Comparison of ENCODE assay signal across 1 cellular context in the genomic region with DNA sequence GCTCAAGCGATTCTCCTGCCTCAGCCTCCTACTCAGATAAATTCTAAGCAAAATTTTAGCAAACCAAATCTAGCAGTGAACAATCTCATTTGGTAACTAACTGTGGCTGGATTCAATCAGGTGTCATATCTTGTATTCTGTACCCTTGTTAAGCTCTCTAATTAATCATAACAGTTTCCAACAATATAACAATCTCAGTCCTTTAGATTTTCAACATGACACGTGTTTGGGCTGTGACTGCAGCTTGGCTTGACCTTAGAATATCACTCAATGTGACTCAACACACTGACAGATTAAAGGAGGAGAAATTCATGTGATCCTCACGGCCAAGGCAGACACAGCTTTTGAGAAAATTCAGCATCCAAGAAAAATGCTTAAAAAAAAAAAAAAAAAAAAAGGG.
TF ChIP-seq lines count a peak whose summit lies in the region.

No MANE protein-coding gene starts in this region.

TF ChIP-seq in HepG2, 621 proteins besides CTCF, POLR2A, EP300 and RAD21 (continued from another document):
- TF ChIP-seq ASH2L (IDR thresholded peaks at IDR 0.05; ENCODE audit: insufficient read length, low read depth, low read length) = no peak
- TF ChIP-seq, protein P1, sequence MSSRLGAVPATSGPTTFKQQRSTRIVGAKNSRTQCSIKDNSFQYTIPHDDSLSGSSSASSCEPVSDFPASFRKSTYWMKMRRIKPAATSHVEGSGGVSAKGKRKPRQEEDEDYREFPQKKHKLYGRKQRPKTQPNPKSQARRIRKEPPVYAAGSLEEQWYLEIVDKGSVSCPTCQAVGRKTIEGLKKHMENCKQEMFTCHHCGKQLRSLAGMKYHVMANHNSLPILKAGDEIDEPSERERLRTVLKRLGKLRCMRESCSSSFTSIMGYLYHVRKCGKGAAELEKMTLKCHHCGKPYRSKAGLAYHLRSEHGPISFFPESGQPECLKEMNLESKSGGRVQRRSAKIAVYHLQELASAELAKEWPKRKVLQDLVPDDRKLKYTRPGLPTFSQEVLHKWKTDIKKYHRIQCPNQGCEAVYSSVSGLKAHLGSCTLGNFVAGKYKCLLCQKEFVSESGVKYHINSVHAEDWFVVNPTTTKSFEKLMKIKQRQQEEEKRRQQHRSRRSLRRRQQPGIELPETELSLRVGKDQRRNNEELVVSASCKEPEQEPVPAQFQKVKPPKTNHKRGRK (CRISPR knock-in tag; IDR thresholded peaks at IDR 0.05) = no peak
- TF ChIP-seq PAWR (CRISPR knock-in tag; IDR thresholded peaks at IDR 0.05; ENCODE audit: borderline replicate concordance) = no peak
- TF ChIP-seq, protein P2, sequence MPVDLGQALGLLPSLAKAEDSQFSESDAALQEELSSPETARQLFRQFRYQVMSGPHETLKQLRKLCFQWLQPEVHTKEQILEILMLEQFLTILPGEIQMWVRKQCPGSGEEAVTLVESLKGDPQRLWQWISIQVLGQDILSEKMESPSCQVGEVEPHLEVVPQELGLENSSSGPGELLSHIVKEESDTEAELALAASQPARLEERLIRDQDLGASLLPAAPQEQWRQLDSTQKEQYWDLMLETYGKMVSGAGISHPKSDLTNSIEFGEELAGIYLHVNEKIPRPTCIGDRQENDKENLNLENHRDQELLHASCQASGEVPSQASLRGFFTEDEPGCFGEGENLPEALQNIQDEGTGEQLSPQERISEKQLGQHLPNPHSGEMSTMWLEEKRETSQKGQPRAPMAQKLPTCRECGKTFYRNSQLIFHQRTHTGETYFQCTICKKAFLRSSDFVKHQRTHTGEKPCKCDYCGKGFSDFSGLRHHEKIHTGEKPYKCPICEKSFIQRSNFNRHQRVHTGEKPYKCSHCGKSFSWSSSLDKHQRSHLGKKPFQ (CRISPR knock-in tag; IDR thresholded peaks at IDR 0.05; ENCODE audit: insufficient replicate concordance) = no peak
- TF ChIP-seq, protein P3, sequence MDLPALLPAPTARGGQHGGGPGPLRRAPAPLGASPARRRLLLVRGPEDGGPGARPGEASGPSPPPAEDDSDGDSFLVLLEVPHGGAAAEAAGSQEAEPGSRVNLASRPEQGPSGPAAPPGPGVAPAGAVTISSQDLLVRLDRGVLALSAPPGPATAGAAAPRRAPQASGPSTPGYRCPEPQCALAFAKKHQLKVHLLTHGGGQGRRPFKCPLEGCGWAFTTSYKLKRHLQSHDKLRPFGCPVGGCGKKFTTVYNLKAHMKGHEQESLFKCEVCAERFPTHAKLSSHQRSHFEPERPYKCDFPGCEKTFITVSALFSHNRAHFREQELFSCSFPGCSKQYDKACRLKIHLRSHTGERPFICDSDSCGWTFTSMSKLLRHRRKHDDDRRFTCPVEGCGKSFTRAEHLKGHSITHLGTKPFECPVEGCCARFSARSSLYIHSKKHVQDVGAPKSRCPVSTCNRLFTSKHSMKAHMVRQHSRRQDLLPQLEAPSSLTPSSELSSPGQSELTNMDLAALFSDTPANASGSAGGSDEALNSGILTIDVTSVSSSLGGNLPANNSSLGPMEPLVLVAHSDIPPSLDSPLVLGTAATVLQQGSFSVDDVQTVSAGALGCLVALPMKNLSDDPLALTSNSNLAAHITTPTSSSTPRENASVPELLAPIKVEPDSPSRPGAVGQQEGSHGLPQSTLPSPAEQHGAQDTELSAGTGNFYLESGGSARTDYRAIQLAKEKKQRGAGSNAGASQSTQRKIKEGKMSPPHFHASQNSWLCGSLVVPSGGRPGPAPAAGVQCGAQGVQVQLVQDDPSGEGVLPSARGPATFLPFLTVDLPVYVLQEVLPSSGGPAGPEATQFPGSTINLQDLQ (CRISPR knock-in tag; IDR thresholded peaks at IDR 0.05) = no peak
- TF ChIP-seq CEBPB (IDR thresholded peaks at IDR 0.05; ENCODE audit: borderline replicate concordance, low read depth, low read length) = no peak
- TF ChIP-seq, protein P4, sequence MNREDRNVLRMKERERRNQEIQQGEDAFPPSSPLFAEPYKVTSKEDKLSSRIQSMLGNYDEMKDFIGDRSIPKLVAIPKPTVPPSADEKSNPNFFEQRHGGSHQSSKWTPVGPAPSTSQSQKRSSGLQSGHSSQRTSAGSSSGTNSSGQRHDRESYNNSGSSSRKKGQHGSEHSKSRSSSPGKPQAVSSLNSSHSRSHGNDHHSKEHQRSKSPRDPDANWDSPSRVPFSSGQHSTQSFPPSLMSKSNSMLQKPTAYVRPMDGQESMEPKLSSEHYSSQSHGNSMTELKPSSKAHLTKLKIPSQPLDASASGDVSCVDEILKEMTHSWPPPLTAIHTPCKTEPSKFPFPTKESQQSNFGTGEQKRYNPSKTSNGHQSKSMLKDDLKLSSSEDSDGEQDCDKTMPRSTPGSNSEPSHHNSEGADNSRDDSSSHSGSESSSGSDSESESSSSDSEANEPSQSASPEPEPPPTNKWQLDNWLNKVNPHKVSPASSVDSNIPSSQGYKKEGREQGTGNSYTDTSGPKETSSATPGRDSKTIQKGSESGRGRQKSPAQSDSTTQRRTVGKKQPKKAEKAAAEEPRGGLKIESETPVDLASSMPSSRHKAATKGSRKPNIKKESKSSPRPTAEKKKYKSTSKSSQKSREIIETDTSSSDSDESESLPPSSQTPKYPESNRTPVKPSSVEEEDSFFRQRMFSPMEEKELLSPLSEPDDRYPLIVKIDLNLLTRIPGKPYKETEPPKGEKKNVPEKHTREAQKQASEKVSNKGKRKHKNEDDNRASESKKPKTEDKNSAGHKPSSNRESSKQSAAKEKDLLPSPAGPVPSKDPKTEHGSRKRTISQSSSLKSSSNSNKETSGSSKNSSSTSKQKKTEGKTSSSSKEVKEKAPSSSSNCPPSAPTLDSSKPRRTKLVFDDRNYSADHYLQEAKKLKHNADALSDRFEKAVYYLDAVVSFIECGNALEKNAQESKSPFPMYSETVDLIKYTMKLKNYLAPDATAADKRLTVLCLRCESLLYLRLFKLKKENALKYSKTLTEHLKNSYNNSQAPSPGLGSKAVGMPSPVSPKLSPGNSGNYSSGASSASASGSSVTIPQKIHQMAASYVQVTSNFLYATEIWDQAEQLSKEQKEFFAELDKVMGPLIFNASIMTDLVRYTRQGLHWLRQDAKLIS (CRISPR knock-in tag; IDR thresholded peaks at IDR 0.05) = no peak
- TF ChIP-seq, protein P5, sequence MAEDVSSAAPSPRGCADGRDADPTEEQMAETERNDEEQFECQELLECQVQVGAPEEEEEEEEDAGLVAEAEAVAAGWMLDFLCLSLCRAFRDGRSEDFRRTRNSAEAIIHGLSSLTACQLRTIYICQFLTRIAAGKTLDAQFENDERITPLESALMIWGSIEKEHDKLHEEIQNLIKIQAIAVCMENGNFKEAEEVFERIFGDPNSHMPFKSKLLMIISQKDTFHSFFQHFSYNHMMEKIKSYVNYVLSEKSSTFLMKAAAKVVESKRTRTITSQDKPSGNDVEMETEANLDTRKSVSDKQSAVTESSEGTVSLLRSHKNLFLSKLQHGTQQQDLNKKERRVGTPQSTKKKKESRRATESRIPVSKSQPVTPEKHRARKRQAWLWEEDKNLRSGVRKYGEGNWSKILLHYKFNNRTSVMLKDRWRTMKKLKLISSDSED (CRISPR knock-in tag; IDR thresholded peaks at IDR 0.05) = no peak
- no peak for TF ChIP-seq ZNF747 (CRISPR knock-in tag; IDR thresholded peaks at IDR 0.05; ENCODE audit: borderline replicate concordance)
